25 cellular contexts compared by ENCODE assay signal in genomic region chr1:236460103-236460502, GRCh38.
"Had no signal": no experiment of that assay in that cellular context is flagged by ENCODE, and none has a peak within 500 bp of the region (broad histone marks: within the 10 kb centered on the region; RNA-seq: fewer than 3 reads in every experiment).

No MANE protein-coding gene starts in this region.

- H3K4me3 ChIP-seq: colonic mucosa, coronary artery, dorsolateral prefrontal cortex, esophagus muscularis mucosa, esophagus squamous epithelium, gastrocnemius medialis, gastroesophageal sphincter, heart left ventricle, heart right ventricle had no signal

- H3K36me3 ChIP-seq: colonic mucosa, esophagus muscularis mucosa, esophagus squamous epithelium, gastrocnemius medialis, gastroesophageal sphincter, heart left ventricle, heart right ventricle had no signal

- H3K27ac ChIP-seq: colonic mucosa, coronary artery, dorsolateral prefrontal cortex, epithelial cell of prostate, esophagus muscularis mucosa, esophagus squamous epithelium, foreskin keratinocyte, gastrocnemius medialis, gastroesophageal sphincter, heart left ventricle, heart right ventricle had no signal

- H3K9me3 ChIP-seq: colonic mucosa, esophagus muscularis mucosa, esophagus squamous epithelium, gastrocnemius medialis, gastroesophageal sphincter, heart left ventricle, heart right ventricle had no signal

- H3K4me1 Mint-ChIP-seq: endodermal cell had no signal

- H3K4me1 ChIP-seq: colonic mucosa, esophagus muscularis mucosa, gastrocnemius medialis, gastroesophageal sphincter, heart left ventricle, heart right ventricle had no signal

- H3K27me3 Mint-ChIP-seq: dendritic cell treated with granulocyte-macrophage colony-stimulating factor and Interleukin-4, amounts not matched to agents 40 ng/mL and 50 ng/mL, for 4 days; effector memory CD8-positive, alpha-beta T cell had no signal

- H3K27ac Mint-ChIP-seq: dendritic cell treated with granulocyte-macrophage colony-stimulating factor and Interleukin-4, amounts not matched to agents 40 ng/mL and 50 ng/mL, for 4 days; effector memory CD8-positive, alpha-beta T cell; endodermal cell had no signal

- H3K4me3 Mint-ChIP-seq: dendritic cell treated with granulocyte-macrophage colony-stimulating factor and Interleukin-4, amounts not matched to agents 40 ng/mL and 50 ng/mL, for 4 days; effector memory CD8-positive, alpha-beta T cell; endodermal cell had no signal

- ATAC-seq: effector memory CD8-positive, alpha-beta T cell; esophagus mucosa; foreskin keratinocyte; gastrocnemius medialis; gastroesophageal sphincter; heart left ventricle; heart right ventricle had no signal

- H3K9me3 Mint-ChIP-seq: dendritic cell treated with granulocyte-macrophage colony-stimulating factor and Interleukin-4, amounts not matched to agents 40 ng/mL and 50 ng/mL, for 4 days; effector memory CD8-positive, alpha-beta T cell; endodermal cell had no signal

- DNase-seq: colonic mucosa; cortex of kidney; dermis blood vessel endothelial cell; dorsolateral prefrontal cortex; effector CD4-positive, alpha-beta T cell; effector CD8-positive, alpha-beta T cell; effector memory CD4-positive, alpha-beta T cell; effector memory CD8-positive, alpha-beta T cell; endodermal cell; erythroblast; esophagus squamous epithelium; foreskin fibroblast; foreskin keratinocyte; foreskin melanocyte; gastrocnemius medialis; glutamatergic neuron; head of caudate nucleus; heart left ventricle; heart right ventricle had no signal
